ENCODE assay signal across 8 cellular contexts in genomic region chr5:159262859-159263568, GRCh38. TPM values are rescaled to one million over a fixed set of nuclear protein-coding genes. Genes with fewer than 3 reads are reported as not detected.
DNase-seq lines count a peak whose midpoint lies in the region; ATAC-seq and TF ChIP-seq lines count a peak whose summit lies in the region.

TSS of gene UBLCP1 (plus strand) at chr5:159263290. CDS start at chr5:159268916, 5,626 bp downstream.

- TF ChIP-seq POLR2A in right lobe of liver (IDR thresholded peaks at IDR 0.05) = peak; percentile 52

- DNase-seq in CD1c-positive myeloid dendritic cell (ENCODE audit: extremely low spot score) (peak; percentile 91), NCI-H82 treated with DMSO at 0.1 percent for 48 hours (lab: John Stamatoyannopoulos, UW; ENCODE audit: unreplicated experiment) (peak; percentile 65), dorsolateral prefrontal cortex (peak; percentile 58 to 82 (median 74)), right lobe of liver (peak; percentile 78 to 87 (median 85))
- peak; percentile 88 for DNase-seq in activated CD4-positive, alpha-beta memory T cell treated with anti-CD3 and anti-CD28 coated beads for 36 hours
- peak; percentile 67 to 73 for DNase-seq in stimulated activated CD4-positive, alpha-beta T cell treated with anti-CD3 and anti-CD28 coated beads, Interleukin-4, amount 100 ng/mL, for 4 hours

- POLR2A ChIA-PET in activated CD4-positive, alpha-beta memory T cell treated with anti-CD3 and anti-CD28 coated beads for 36 hours (lab: Charles Lee) = interaction anchor here (0.8 to 3.2 kb wide), 2 partner anchors 49 to 55 kb away, joined by 3 to 16 read pairs; no protein-coding TSS in a partner anchor

- peaks cover 28% of the 10 kb centered on the region for H3K36me3 Mint-ChIP-seq in activated CD4-positive, alpha-beta memory T cell treated with anti-CD3 and anti-CD28 coated beads for 36 hours

- H3K4me3 ChIP-seq in dorsolateral prefrontal cortex (peak within 1 kb of the TSS; percentile 66 to 100 (median 97)), right lobe of liver (peak within 1 kb of the TSS; percentile 87 to 96 (median 90))

- WGBS in right lobe of liver (ENCODE audit: insufficient coverage, low coverage, low lambda C conversion rate, missing lambda C conversion rate) = 0% methylated on average over 15 of the region's 54 CpGs

- H3K27me3 ChIP-seq in dorsolateral prefrontal cortex (no peaks in the 10 kb centered on the region), right lobe of liver (no peaks in the 10 kb centered on the region)

- peak within 1 kb of the TSS; percentile 94 for H3K27ac Mint-ChIP-seq in activated CD4-positive, alpha-beta memory T cell treated with anti-CD3 and anti-CD28 coated beads for 36 hours

- H3K9me3 Mint-ChIP-seq in activated CD4-positive, alpha-beta memory T cell treated with anti-CD3 and anti-CD28 coated beads for 36 hours = peaks cover 11% of the 10 kb centered on the region

- H3K27me3 Mint-ChIP-seq in activated CD4-positive, alpha-beta memory T cell treated with anti-CD3 and anti-CD28 coated beads for 36 hours = no peaks in the 10 kb centered on the region

- H3K36me3 ChIP-seq in right lobe of liver = no peaks in the 10 kb centered on the region

- H3K9me3 ChIP-seq in right lobe of liver = no peaks in the 10 kb centered on the region

- ATAC-seq in GM19438 (IDR thresholded peaks at IDR 0.05; ENCODE audit: low read depth, unreplicated experiment) = peak; percentile 96
- peak; percentile 91 for ATAC-seq in HG03571 (IDR thresholded peaks at IDR 0.05; ENCODE audit: unreplicated experiment)
- ATAC-seq in right lobe of liver = peak; percentile 96 to 97 (median 96)

- intact Hi-C loops in activated CD4-positive, alpha-beta memory T cell treated with anti-CD3 and anti-CD28 coated beads for 36 hours (cut with micrococcal nuclease) = loop anchor here (1.0 to 10.0 kb wide), 5 partner anchors 23 to 512 kb away; partner anchors contain the start of gene RNF145
- intact Hi-C loops in dorsolateral prefrontal cortex (cut with DNase I) (loop anchor here (2.0 to 10.0 kb wide), 3 partner anchors 54 to 106 kb away; partner anchors contain the start of gene RNF145 (in 2 of the 2)), right lobe of liver (cut with DNase I) (no loop called here)

- peaks cover 35% of the 10 kb centered on the region for H3K4me1 Mint-ChIP-seq in activated CD4-positive, alpha-beta memory T cell treated with anti-CD3 and anti-CD28 coated beads for 36 hours (ENCODE audit: low read depth)

- CTCF ChIA-PET in activated CD4-positive, alpha-beta memory T cell treated with anti-CD3 and anti-CD28 coated beads for 36 hours (lab: Charles Lee) = interaction anchor here (1.1 to 2.1 kb wide), 3 partner anchors 54 to 106 kb away, joined by 3 to 14 read pairs (median 4); no protein-coding TSS in a partner anchor

- H3K4me1 ChIP-seq in right lobe of liver = peaks cover 0 to 13% (median 4%) of the 10 kb centered on the region in 4 donors

- H3K4me3 Mint-ChIP-seq in activated CD4-positive, alpha-beta memory T cell treated with anti-CD3 and anti-CD28 coated beads for 36 hours = peak within 1 kb of the TSS; percentile 97

- TF ChIP-seq CTCF in dorsolateral prefrontal cortex (IDR thresholded peaks at IDR 0.05 in 54 of 56, conservative IDR thresholded peaks at IDR 0.05 in 2 of 56; ENCODE audit: low read depth in 1 of 56, partially characterized antibody in 56 of 56) (peak in 15 of 56 donors; percentile 6 to 38 (median 27)), right lobe of liver (IDR thresholded peaks at IDR 0.05) (no peak)

- H3K27ac ChIP-seq in dorsolateral prefrontal cortex (peak within 1 kb of the TSS; percentile 66 to 98 (median 91)), right lobe of liver (peak within 1 kb of the TSS; percentile 55 to 80 (median 58))

RNA-seq across cellular contexts. Expression of gene UBLCP1, which starts in this region (rescaled TPM):
- 10 to 100 TPM; 32.9 to 34.4 TPM for total RNA-seq in activated CD4-positive, alpha-beta memory T cell treated with anti-CD3 and anti-CD28 coated beads for 36 hours
- total RNA-seq in dorsolateral prefrontal cortex = 10 to 100 TPM; 11.9 to 47.4 (median 34.2) TPM
- 10 to 100 TPM in 1 of 6 experiments, 1 to 10 TPM in 5; 5.5 to 13.8 (median 8.1) TPM for total RNA-seq in right lobe of liver

Comparison
In these comparisons a context has a peak if more than half of its experiments do, and no peak if none do; other contexts are left out.
1. Peak in every context shown above with its lines: DNase-seq, ATAC-seq, H3K4me3 ChIP-seq and H3K27ac ChIP-seq.
2. intact Hi-C loops: an anchor here in activated CD4-positive, alpha-beta memory T cell treated with anti-CD3 and anti-CD28 coated beads for 36 hours (1.0 to 10.0 kb wide) and dorsolateral prefrontal cortex (2.0 to 10.0 kb wide); none called in right lobe of liver.